16 cellular contexts compared by ENCODE assay signal in the genomic region with DNA sequence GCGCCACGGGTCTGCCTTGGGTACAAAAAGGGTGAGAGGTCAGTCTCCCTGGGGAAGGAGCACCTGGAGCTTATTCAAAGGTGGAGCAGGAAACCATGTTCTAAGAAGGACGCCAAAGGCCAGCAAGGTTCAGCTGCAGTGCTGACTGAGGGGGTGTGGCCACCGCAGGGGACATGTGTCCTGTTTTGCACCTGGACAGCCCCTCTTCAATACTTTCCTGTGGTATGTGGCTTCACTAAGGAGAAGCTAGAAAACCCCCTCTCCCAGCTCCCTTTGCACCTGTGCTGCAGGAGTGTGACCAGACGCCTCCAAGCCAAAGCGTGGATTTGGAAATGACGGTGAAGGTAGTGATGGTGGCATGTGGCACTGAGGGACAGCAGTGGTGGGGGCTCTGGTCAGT.
"Had no signal": no experiment of that assay in that cellular context is flagged by ENCODE, and none has a peak within 500 bp of the region (broad histone marks: within the 10 kb centered on the region; RNA-seq: fewer than 3 reads in every experiment).

No MANE protein-coding gene starts in this region.

- H3K27me3 Mint-ChIP-seq: activated naive CD4-positive, alpha-beta T cell treated with anti-CD3 and anti-CD28 coated beads, Interleukin-2, amount 50 U/mL, for 24 hours; dendritic cell treated with granulocyte-macrophage colony-stimulating factor and Interleukin-4, amounts not matched to agents 40 ng/mL and 50 ng/mL, for 4 days; stimulated activated naive CD8-positive, alpha-beta T cell treated with anti-CD3 and anti-CD28 coated beads, Interleukin-15, amount 100 ng/mL, for 72 hours had no signal

- H3K9me3 Mint-ChIP-seq: activated naive CD4-positive, alpha-beta T cell treated with anti-CD3 and anti-CD28 coated beads, Interleukin-2, amount 50 U/mL, for 24 hours; dendritic cell treated with granulocyte-macrophage colony-stimulating factor and Interleukin-4, amounts not matched to agents 40 ng/mL and 50 ng/mL, for 4 days; mesothelial cell of epicardium; stimulated activated naive CD8-positive, alpha-beta T cell treated with anti-CD3 and anti-CD28 coated beads, Interleukin-15, amount 100 ng/mL, for 72 hours had no signal

- H3K27ac ChIP-seq: brain microvascular endothelial cell, lower lobe of right lung, SK-N-MC, uterus had no signal

- H3K4me3 Mint-ChIP-seq: activated naive CD4-positive, alpha-beta T cell treated with anti-CD3 and anti-CD28 coated beads, Interleukin-2, amount 50 U/mL, for 24 hours; dendritic cell treated with granulocyte-macrophage colony-stimulating factor and Interleukin-4, amounts not matched to agents 40 ng/mL and 50 ng/mL, for 4 days; mesothelial cell of epicardium; stimulated activated naive CD8-positive, alpha-beta T cell treated with anti-CD3 and anti-CD28 coated beads, Interleukin-15, amount 100 ng/mL, for 72 hours had no signal

- H3K4me3 ChIP-seq: lower lobe of right lung, SK-N-MC, uterus had no signal

- H3K4me1 ChIP-seq: uterus had no signal

- ATAC-seq: stimulated activated naive CD8-positive, alpha-beta T cell treated with anti-CD3 and anti-CD28 coated beads, Interleukin-15, amount 100 ng/mL, for 72 hours had no signal

- H3K27ac Mint-ChIP-seq: dendritic cell treated with granulocyte-macrophage colony-stimulating factor and Interleukin-4, amounts not matched to agents 40 ng/mL and 50 ng/mL, for 4 days; mesothelial cell of epicardium had no signal

- H3K27me3 ChIP-seq: brain microvascular endothelial cell, uterus had no signal

- DNase-seq: activated CD4-positive, CD25-positive, alpha-beta regulatory T cell; activated T-cell treated with anti-CD3 and anti-CD28 coated beads, Interleukin-2, amount 50 U/mL, for 1 hour; amygdala; brain microvascular endothelial cell; cerebellar nuclear complex; erythroblast; hypothalamus; lower lobe of right lung; stimulated activated CD4-positive, alpha-beta T cell treated with anti-CD3 and anti-CD28 coated beads, Interleukin-15, amount 100 ng/mL, for 24 hours; stimulated activated CD4-positive, alpha-beta T cell treated with anti-CD3 and anti-CD28 coated beads, Interleukin-4, amount 100 ng/mL, for 24 hours; stimulated activated naive CD8-positive, alpha-beta T cell treated with anti-CD3 and anti-CD28 coated beads, Interleukin-15, amount 100 ng/mL, for 72 hours; uterus had no signal

- H3K9me3 ChIP-seq: lower lobe of right lung, uterus had no signal

- H3K36me3 ChIP-seq: brain microvascular endothelial cell, uterus had no signal
